Comparison of ENCODE assay signal across 2 cellular contexts in genomic region chr1:178267646-178268094, GRCh38.
TF ChIP-seq lines count a peak whose summit lies in the region.

No MANE protein-coding gene starts in this region.

TF ChIP-seq in Ishikawa, 13 proteins besides CTCF, POLR2A, EP300 and RAD21:
- TF ChIP-seq USF1 (IDR thresholded peaks at IDR 0.05) (peak; percentile 65), CEBPB (IDR thresholded peaks at IDR 0.05) (0 out of 2 replicates have a peak, but pooled peaks have one; percentile 7), TAF1 (IDR thresholded peaks at IDR 0.05; ENCODE audit: low read depth) (no peak), EGR1 (IDR thresholded peaks at IDR 0.05) (no peak), YY1 (IDR thresholded peaks at IDR 0.05; ENCODE audit: low read depth) (no peak), MAX (IDR thresholded peaks at IDR 0.05) (no peak), ZBTB7A (IDR thresholded peaks at IDR 0.05; ENCODE audit: low read depth) (no peak; the same call in 1 of the 2 replicates), CREB1 (IDR thresholded peaks at IDR 0.05; ENCODE audit: low read depth) (no peak), REST (IDR thresholded peaks at IDR 0.05; ENCODE audit: low read depth) (no peak), NFIC (IDR thresholded peaks at IDR 0.05) (no peak), FOXM1 (IDR thresholded peaks at IDR 0.05; ENCODE audit: borderline replicate concordance, low read depth) (peak; percentile 65), TEAD4 (IDR thresholded peaks at IDR 0.05) (peak; percentile 89), TCF12 (IDR thresholded peaks at IDR 0.05; ENCODE audit: low read depth) (peak; percentile 41; the same call in 1 of the 2 replicates)

TF ChIP-seq in H1, 55 proteins besides CTCF, POLR2A, EP300 and RAD21:
- no peak for TF ChIP-seq POU5F1 (IDR thresholded peaks at IDR 0.05; ENCODE audit: low read depth, low read length)
- TF ChIP-seq TAF1 (IDR thresholded peaks at IDR 0.05; ENCODE audit: low read depth, low read length): 0 out of 2 replicates have a peak, but pooled peaks have one; percentile 19
- TF ChIP-seq ATF2 (IDR thresholded peaks at IDR 0.05; ENCODE audit: low read length): peak; percentile 35; the same call in 1 of the 2 replicates
- TF ChIP-seq TEAD4 (IDR thresholded peaks at IDR 0.05; ENCODE audit: low read depth, low read length): peak; percentile 76
- no peak for TF ChIP-seq TBP (IDR thresholded peaks at IDR 0.05; ENCODE audit: low read depth, low read length)
- TF ChIP-seq NANOG (IDR thresholded peaks at IDR 0.05; ENCODE audit: insufficient read depth, low read depth, low read length, poor library complexity, severe bottlenecking): no peak
